Comparison of ENCODE assay signal across 10 cellular contexts in genomic region chr1:28577052-28577678, GRCh38.
DNase-seq lines count a peak whose midpoint lies in the region; ATAC-seq and TF ChIP-seq lines count a peak whose summit lies in the region.
"Had no signal": no experiment of that assay in that cellular context is flagged by ENCODE, and none has a peak within 500 bp of the region (broad histone marks: within the 10 kb centered on the region; RNA-seq: fewer than 3 reads in every experiment).

No MANE protein-coding gene starts in this region.

- peaks cover 22% of the 10 kb centered on the region for H3K36me3 ChIP-seq in MM.1S (replicated peaks; ENCODE audit: insufficient read depth, low read length)

- H3F3A ChIP-seq in MM.1S (ENCODE audit: insufficient read depth, low read length): peaks cover 60% of the 10 kb centered on the region

- no peak for ATAC-seq in GM18511 (IDR thresholded peaks at IDR 0.05; ENCODE audit: unreplicated experiment)

- H3K79me2 ChIP-seq in MM.1S (ENCODE audit: low read length): peaks cover 38% of the 10 kb centered on the region

- H3K27me3 Mint-ChIP-seq in activated T-cell treated with anti-CD3 and anti-CD28 coated beads, Interleukin-2, amount 50 U/mL, for 24 hours: no peaks in the 10 kb centered on the region

- no peak overlapping the region for H2AFZ ChIP-seq in MM.1S (ENCODE audit: low read length)

- H3K4me1 Mint-ChIP-seq in activated T-cell treated with anti-CD3 and anti-CD28 coated beads, Interleukin-2, amount 50 U/mL, for 24 hours (ENCODE audit: low read depth): peaks cover 31% of the 10 kb centered on the region

- H3K9ac ChIP-seq in MM.1S (ENCODE audit: low read length): no peak overlapping the region

- H3K27me3 ChIP-seq in MM.1S (replicated peaks; ENCODE audit: insufficient read depth, low read length): no peaks in the 10 kb centered on the region

- H3K9me3 ChIP-seq in MM.1S (replicated peaks; ENCODE audit: insufficient read depth, low read length): no peaks in the 10 kb centered on the region

- peak; percentile 64 for DNase-seq in NCI-H82 (lab: John Stamatoyannopoulos, UW)
- no peak for DNase-seq in NCI-H82 treated with DMSO at 0.1 percent for 48 hours (lab: John Stamatoyannopoulos, UW; ENCODE audit: unreplicated experiment)
- DNase-seq in MM.1S: peak; percentile 21
- DNase-seq in activated T-cell treated with anti-CD3 and anti-CD28 coated beads, Interleukin-2, amount 50 U/mL, for 24 hours: peak; percentile 72
- DNase-seq in stimulated activated CD4-positive, alpha-beta T cell treated with anti-CD3 and anti-CD28 coated beads, Interleukin-12 subunit alpha, Interleukin-12 subunit beta, amount 100 ng/mL, for 4 hours: peak; percentile 42
- DNase-seq in NCI-H1105 treated with DMSO at 0.1 percent for 48 hours (lab: John Stamatoyannopoulos, UW): no peak
- no peak for DNase-seq in NCI-H510A treated with DMSO at 0.1 percent for 48 hours (lab: John Stamatoyannopoulos, UW)
- DNase-seq: ACHN had no signal

- peaks cover 81% of the 10 kb centered on the region for H3K36me3 Mint-ChIP-seq in activated T-cell treated with anti-CD3 and anti-CD28 coated beads, Interleukin-2, amount 50 U/mL, for 24 hours (ENCODE audit: low read depth)

- H3K9me2 ChIP-seq in MM.1S (replicated peaks; ENCODE audit: insufficient read depth, low read length): no peaks in the 10 kb centered on the region

- H3K9me3 Mint-ChIP-seq in activated T-cell treated with anti-CD3 and anti-CD28 coated beads, Interleukin-2, amount 50 U/mL, for 24 hours: no peaks in the 10 kb centered on the region

- no peak overlapping the region for H3K4me3 ChIP-seq in MM.1S (ENCODE audit: low read length)
- H3K4me3 ChIP-seq: coronary artery had no signal

- peak overlapping the region; percentile 80 for H3K27ac ChIP-seq in MM.1S (ENCODE audit: low read length)
- H3K27ac ChIP-seq: coronary artery had no signal

- peaks cover 29% of the 10 kb centered on the region for H3K4me1 ChIP-seq in MM.1S (ENCODE audit: low read length)

- peaks cover 40% of the 10 kb centered on the region for H4K20me1 ChIP-seq in MM.1S (ENCODE audit: insufficient read depth, low read length)

- H3K4me3 Mint-ChIP-seq in activated T-cell treated with anti-CD3 and anti-CD28 coated beads, Interleukin-2, amount 50 U/mL, for 24 hours: peak overlapping the region; percentile 95

- peak overlapping the region; percentile 98 for H3K27ac Mint-ChIP-seq in activated T-cell treated with anti-CD3 and anti-CD28 coated beads, Interleukin-2, amount 50 U/mL, for 24 hours

- TF ChIP-seq CTCF in MM.1S (IDR thresholded peaks at IDR 0.05; ENCODE audit: low read length): no peak

- H3K4me2 ChIP-seq in MM.1S (ENCODE audit: low read depth, low read length): peak overlapping the region; percentile 19; the same call in 1 of the 2 replicates

Comparison
In these comparisons a context has a peak if more than half of its experiments do, and no peak if none do; other contexts are left out.
1. DNase-seq: peak in NCI-H82 (single experiment), MM.1S (single experiment), activated T-cell treated with anti-CD3 and anti-CD28 coated beads, Interleukin-2, amount 50 U/mL, for 24 hours (single experiment) and stimulated activated CD4-positive, alpha-beta T cell treated with anti-CD3 and anti-CD28 coated beads, Interleukin-12 subunit alpha, Interleukin-12 subunit beta, amount 100 ng/mL, for 4 hours (single experiment); none in NCI-H82 treated with DMSO at 0.1 percent for 48 hours (single experiment), NCI-H1105 treated with DMSO at 0.1 percent for 48 hours (single experiment) and NCI-H510A treated with DMSO at 0.1 percent for 48 hours (single experiment).